9 cellular contexts compared by ENCODE assay signal in genomic region chr18:12838178-12838634, GRCh38. TPM values are rescaled to one million over a fixed set of nuclear protein-coding genes. Genes with fewer than 3 reads are reported as not detected.
DNase-seq lines count a peak whose midpoint lies in the region; ATAC-seq and TF ChIP-seq lines count a peak whose summit lies in the region.
"Had no signal": no experiment of that assay in that cellular context is flagged by ENCODE, and none has a peak within 500 bp of the region (broad histone marks: within the 10 kb centered on the region; RNA-seq: fewer than 3 reads in every experiment).

No MANE protein-coding gene starts in this region.

- peak overlapping the region; percentile 46 for H3K4me3 Mint-ChIP-seq in activated naive CD4-positive, alpha-beta T cell treated with anti-CD3 and anti-CD28 coated beads for 36 hours

- peak overlapping the region; percentile 50 for H3K9ac ChIP-seq in mucosa of stomach (ENCODE audit: low read length)

- H3K4me1 Mint-ChIP-seq in activated naive CD4-positive, alpha-beta T cell treated with anti-CD3 and anti-CD28 coated beads for 36 hours (ENCODE audit: low read depth) = peaks cover 52% of the 10 kb centered on the region

- H3K9me3 ChIP-seq in mucosa of stomach (ENCODE audit: control insufficient read depth, low read length) = no peaks in the 10 kb centered on the region
- no peaks in the 10 kb centered on the region for H3K9me3 ChIP-seq in WERI-Rb-1 (ENCODE audit: severe bottlenecking)

- H3K9me3 Mint-ChIP-seq in activated naive CD4-positive, alpha-beta T cell treated with anti-CD3 and anti-CD28 coated beads for 36 hours = no peaks in the 10 kb centered on the region
- H3K9me3 Mint-ChIP-seq: brain had no signal

- ATAC-seq in GM19463 (IDR thresholded peaks at IDR 0.05; ENCODE audit: unreplicated experiment) = no peak

- DNase-seq in activated naive CD4-positive, alpha-beta T cell treated with anti-CD3 and anti-CD28 coated beads for 36 hours = no peak
- no peak for DNase-seq in activated naive CD4-positive, alpha-beta T cell treated with Interleukin-2 at 50 U/mL for 16 hours
- DNase-seq in RPMI7951 (ENCODE audit: low read depth) (peak; percentile 76), dedifferentiated amniotic fluid mesenchymal stem cell (ENCODE audit: extremely low spot score) (peak; percentile 73), WERI-Rb-1 (no peak)
- no peak for DNase-seq in activated CD4-positive, alpha-beta T cell treated with anti-CD3 and anti-CD28 coated beads, Interleukin-2, amount 50 U/mL, for 1 hour

- H3K4me3 ChIP-seq in mucosa of stomach (ENCODE audit: low read length) = peak overlapping the region; percentile 33
- H3K4me3 ChIP-seq in WERI-Rb-1 (ENCODE audit: low read depth, low read length) = no peak overlapping the region

- H3K27ac ChIP-seq in WERI-Rb-1 = no peak overlapping the region

- intact Hi-C loops in activated naive CD4-positive, alpha-beta T cell treated with anti-CD3 and anti-CD28 coated beads for 36 hours (cut with micrococcal nuclease) = loop anchor here (2.0 to 5.0 kb wide), 5 partner anchors 13 to 599 kb away; partner anchors contain the start of genes CEP76 and PSMG2

- H3K27me3 ChIP-seq in mucosa of stomach (ENCODE audit: control insufficient read depth, insufficient read depth, low read length) (no peaks in the 10 kb centered on the region), WERI-Rb-1 (ENCODE audit: insufficient read depth, low read depth, severe bottlenecking) (no peaks in the 10 kb centered on the region)

- H3K36me3 ChIP-seq in mucosa of stomach (ENCODE audit: control insufficient read depth, insufficient read depth, low read length) = no peaks in the 10 kb centered on the region
- peaks cover 5% of the 10 kb centered on the region for H3K36me3 ChIP-seq in WERI-Rb-1

- H3K27ac Mint-ChIP-seq in activated naive CD4-positive, alpha-beta T cell treated with anti-CD3 and anti-CD28 coated beads for 36 hours = peak overlapping the region; percentile 84

- no peak for TF ChIP-seq CTCF in WERI-Rb-1 (IDR thresholded peaks at IDR 0.05; ENCODE audit: low read depth, low read length)

- H3K27me3 Mint-ChIP-seq in activated naive CD4-positive, alpha-beta T cell treated with anti-CD3 and anti-CD28 coated beads for 36 hours (ENCODE audit: low read depth) = no peaks in the 10 kb centered on the region
- H3K27me3 Mint-ChIP-seq: brain had no signal

- peaks cover 5% of the 10 kb centered on the region for H3K4me1 ChIP-seq in mucosa of stomach (ENCODE audit: control insufficient read depth, insufficient read depth, low read length)

- CTCF ChIA-PET in activated naive CD4-positive, alpha-beta T cell treated with anti-CD3 and anti-CD28 coated beads for 36 hours (lab: Charles Lee) = no interaction called here

- peaks cover 31% of the 10 kb centered on the region for H3K36me3 Mint-ChIP-seq in activated naive CD4-positive, alpha-beta T cell treated with anti-CD3 and anti-CD28 coated beads for 36 hours (ENCODE audit: low read depth)

RNA-seq across cellular contexts. Expression of gene PTPN2, which starts 45.8 kb away (rescaled TPM):
- 10 to 100 TPM; 68.5 to 71.8 TPM for total RNA-seq in activated naive CD4-positive, alpha-beta T cell treated with anti-CD3 and anti-CD28 coated beads for 36 hours
- total RNA-seq in RPMI7951 (2014; rRNA removed; shearing (Covaris generic)) = 19.9 and 21.9 TPM in 2 replicates

Comparison
In these comparisons a context has a peak if more than half of its experiments do, and no peak if none do; other contexts are left out.
1. DNase-seq: peak in RPMI7951 (single experiment) and dedifferentiated amniotic fluid mesenchymal stem cell (single experiment); none in activated naive CD4-positive, alpha-beta T cell treated with anti-CD3 and anti-CD28 coated beads for 36 hours (single experiment), activated naive CD4-positive, alpha-beta T cell treated with Interleukin-2 at 50 U/mL for 16 hours (single experiment), WERI-Rb-1 (single experiment) and activated CD4-positive, alpha-beta T cell treated with anti-CD3 and anti-CD28 coated beads, Interleukin-2, amount 50 U/mL, for 1 hour (single experiment).